ENCODE assay signal across 23 cellular contexts in the genomic region with DNA sequence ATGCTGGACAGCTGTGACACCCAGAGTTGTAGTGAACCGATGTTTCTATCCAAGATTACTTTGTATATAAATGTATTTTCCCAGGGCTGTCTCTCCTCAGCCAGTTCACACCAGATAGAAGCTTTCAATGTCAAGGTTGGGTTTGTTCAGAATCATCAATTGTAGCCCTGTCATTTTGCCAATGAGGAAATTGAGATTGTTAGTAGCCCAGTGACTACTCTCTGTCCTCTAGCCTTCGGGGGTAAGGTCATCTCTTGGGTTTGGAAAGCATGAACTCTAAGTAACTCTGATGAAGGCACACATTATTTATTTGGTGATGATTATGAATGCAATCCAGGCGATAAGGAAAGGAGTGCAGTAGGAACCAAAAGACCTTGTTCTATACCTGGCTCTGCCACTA.
DNase-seq lines count a peak whose midpoint lies in the region; ATAC-seq and TF ChIP-seq lines count a peak whose summit lies in the region.
"Had no signal": no experiment of that assay in that cellular context is flagged by ENCODE, and none has a peak within 500 bp of the region (broad histone marks: within the 10 kb centered on the region; RNA-seq: fewer than 3 reads in every experiment).

No MANE protein-coding gene starts in this region.

- ATAC-seq in heart left ventricle: no peak
- ATAC-seq in body of pancreas: no peak
- ATAC-seq in right lobe of liver: peak in 3 of 4 donors; percentile 44 to 73 (median 54)
- ATAC-seq: activated CD8-positive, alpha-beta T cell treated with anti-CD3 and anti-CD28 coated beads, Interleukin-2, amount 10 ng/mL, durations not matched to agents 7 days and 5 days; activated naive CD8-positive, alpha-beta T cell treated with anti-CD3 and anti-CD28 coated beads, Interleukin-2, amount 50 U/mL, for 24 hours had no signal

- DNase-seq in heart left ventricle (no peak), right atrium auricular region (ENCODE audit: low spot score) (no peak), body of pancreas (no peak), right lobe of liver (no peak), type B pancreatic cell (ENCODE audit: extremely low spot score, unreplicated experiment) (no peak), SHP77 (lab: John Stamatoyannopoulos, UW) (no peak)
- no peak for DNase-seq in stimulated activated CD4-positive, alpha-beta T cell treated with anti-CD3 and anti-CD28 coated beads, Interleukin-2, amount 100 ng/mL, for 48 hours
- no peak for DNase-seq in activated CD8-positive, alpha-beta memory T cell treated with anti-CD3 and anti-CD28 coated beads, Interleukin-2, amount 50 U/mL, for 4 hours
- DNase-seq: activated CD4-positive, CD25-positive, alpha-beta regulatory T cell treated with anti-CD3 and anti-CD28 coated beads, Interleukin-2, amount 50 U/mL, for 72 hours; activated CD8-positive, alpha-beta T cell treated with anti-CD3 and anti-CD28 coated beads, Interleukin-2, amount 10 ng/mL, durations not matched to agents 7 days and 5 days; activated gamma-delta T cell; activated naive CD8-positive, alpha-beta T cell treated with anti-CD3 and anti-CD28 coated beads, Interleukin-2, amount 50 U/mL, for 24 hours; effector CD4-positive, alpha-beta T cell; KBM-7; lower lobe of right lung; mucosa of descending colon; NCI-H1436 treated with DMSO at 0.1 percent for 48 hours; NCI-H2171; NCI-H524; posterior cingulate gyrus; T-helper 1 cell had no signal

- H3K27me3 Mint-ChIP-seq in type B pancreatic cell: no peaks in the 10 kb centered on the region

- H3K27ac ChIP-seq in heart left ventricle (peak overlapping the region in 9 of 12 donors; percentile 9 to 72 (median 37)), right atrium auricular region (peak overlapping the region in 1 of 2 donors; percentile 49), body of pancreas (peak overlapping the region in 3 of 4 donors; percentile 28 to 35 (median 30)), right lobe of liver (no peak overlapping the region)
- H3K27ac ChIP-seq: BLaER1 had no signal

- TF ChIP-seq POLR2A in heart left ventricle (IDR thresholded peaks at IDR 0.05) (no peak), body of pancreas (IDR thresholded peaks at IDR 0.05) (no peak), right lobe of liver (IDR thresholded peaks at IDR 0.05) (no peak)

- peaks cover 12% of the 10 kb centered on the region for H3K36me3 Mint-ChIP-seq in type B pancreatic cell

- H3K4me3 ChIP-seq in heart left ventricle (no peak overlapping the region), right atrium auricular region (no peak overlapping the region), body of pancreas (no peak overlapping the region), right lobe of liver (no peak overlapping the region)
- H3K4me3 ChIP-seq: BLaER1, lower lobe of right lung, mucosa of descending colon, Peyer's patch had no signal

- H3K4me1 Mint-ChIP-seq in type B pancreatic cell (ENCODE audit: unreplicated experiment): peaks cover 41% of the 10 kb centered on the region
- H3K4me1 Mint-ChIP-seq: activated naive CD8-positive, alpha-beta T cell treated with anti-CD3 and anti-CD28 coated beads, Interleukin-2, amount 50 U/mL, for 24 hours had no signal

- H3K36me3 ChIP-seq in heart left ventricle: no peaks in the 10 kb centered on the region
- H3K36me3 ChIP-seq in right atrium auricular region: peaks cover 7% of the 10 kb centered on the region
- H3K36me3 ChIP-seq in body of pancreas (replicated peaks in 1 of 2; ENCODE audit: insufficient read depth in 1 of 2, low read depth in 2 of 2): no peaks in the 10 kb centered on the region
- no peaks in the 10 kb centered on the region for H3K36me3 ChIP-seq in right lobe of liver
- H3K36me3 ChIP-seq: BLaER1, lower lobe of right lung, Peyer's patch had no signal

- peak overlapping the region; percentile 58 for H3K27ac Mint-ChIP-seq in type B pancreatic cell
- H3K27ac Mint-ChIP-seq: activated CD8-positive, alpha-beta T cell treated with anti-CD3 and anti-CD28 coated beads, Interleukin-2, amount 10 ng/mL, durations not matched to agents 7 days and 5 days; activated naive CD8-positive, alpha-beta T cell treated with anti-CD3 and anti-CD28 coated beads, Interleukin-2, amount 50 U/mL, for 24 hours had no signal

- H3K9me3 ChIP-seq in heart left ventricle (peaks cover 0 to 4% (median 0%) of the 10 kb centered on the region in 12 donors), right atrium auricular region (no peaks in the 10 kb centered on the region), body of pancreas (no peaks in the 10 kb centered on the region), right lobe of liver (no peaks in the 10 kb centered on the region)
- H3K9me3 ChIP-seq: BLaER1, lower lobe of right lung, mucosa of descending colon, Peyer's patch had no signal

- H3K4me1 ChIP-seq in heart left ventricle (peaks cover 0 to 28% (median 12%) of the 10 kb centered on the region in 12 donors), right atrium auricular region (peaks cover 0 to 17% of the 10 kb centered on the region in 2 donors), body of pancreas (peaks cover 9% of the 10 kb centered on the region), right lobe of liver (peaks cover 0 to 4% (median 0%) of the 10 kb centered on the region in 4 donors)
- H3K4me1 ChIP-seq: BLaER1, lower lobe of right lung, Peyer's patch had no signal

- H3K27me3 ChIP-seq in heart left ventricle (no peaks in the 10 kb centered on the region), right atrium auricular region (no peaks in the 10 kb centered on the region), body of pancreas (no peaks in the 10 kb centered on the region), right lobe of liver (no peaks in the 10 kb centered on the region)
- H3K27me3 ChIP-seq: BLaER1, Peyer's patch had no signal

- TF ChIP-seq CTCF in heart left ventricle (IDR thresholded peaks at IDR 0.05) (no peak), right atrium auricular region (IDR thresholded peaks at IDR 0.05) (no peak), body of pancreas (IDR thresholded peaks at IDR 0.05) (no peak), right lobe of liver (IDR thresholded peaks at IDR 0.05) (no peak), type B pancreatic cell (conservative IDR thresholded peaks at IDR 0.05) (no peak)

- intact Hi-C loops in heart left ventricle (cut with DNase I) (loop anchor here in 1 of 10 donors (5.0 kb wide), 1 partner anchor 42 kb away; no protein-coding TSS in a partner anchor), body of pancreas (cut with DNase I) (no loop called here), right lobe of liver (cut with DNase I) (no loop called here)

- peaks cover 5% of the 10 kb centered on the region for H3K9me3 Mint-ChIP-seq in type B pancreatic cell
- H3K9me3 Mint-ChIP-seq: activated naive CD8-positive, alpha-beta T cell treated with anti-CD3 and anti-CD28 coated beads, Interleukin-2, amount 50 U/mL, for 24 hours had no signal

- H3K4me3 Mint-ChIP-seq in type B pancreatic cell: no peak overlapping the region
- H3K4me3 Mint-ChIP-seq: activated CD8-positive, alpha-beta T cell treated with anti-CD3 and anti-CD28 coated beads, Interleukin-2, amount 10 ng/mL, durations not matched to agents 7 days and 5 days; activated naive CD8-positive, alpha-beta T cell treated with anti-CD3 and anti-CD28 coated beads, Interleukin-2, amount 50 U/mL, for 24 hours had no signal

- 61 to 71% (median 65%) methylated on average over 3 of the region's 3 CpGs for WGBS in heart left ventricle, 4 donors
- WGBS in body of pancreas, 2 donors: 38 to 46% methylated on average over 3 of the region's 3 CpGs
- 56% methylated on average over 3 of the region's 3 CpGs for WGBS in right lobe of liver (ENCODE audit: insufficient coverage, low coverage, low lambda C conversion rate, missing lambda C conversion rate)

Comparison
In these comparisons a context has a peak if more than half of its experiments do, and no peak if none do; other contexts are left out.
1. ATAC-seq: peak in right lobe of liver (3 of 4); none in heart left ventricle (0 of 4) and body of pancreas (single experiment).
2. H3K27ac ChIP-seq: peak in heart left ventricle (9 of 12) and body of pancreas (3 of 4); none in right lobe of liver (0 of 3).